8 cellular contexts compared by ENCODE assay signal in genomic region chr18:11733031-11733430, GRCh38. TPM values are rescaled to one million over a fixed set of nuclear protein-coding genes. Genes with fewer than 3 reads are reported as not detected.
A peak's percentile ranks its signal among the peaks of the same experiment; 100 is the strongest.
DNase-seq lines count a peak whose midpoint lies in the region; ATAC-seq lines count a peak whose summit lies in the region.

No MANE protein-coding gene starts in this region.

- H3K4me1 ChIP-seq in duodenal mucosa (ENCODE audit: control insufficient read depth in 1 of 2, insufficient read depth in 2 of 2, low read length in 2 of 2) (peaks cover 0 to 3% of the 10 kb centered on the region in 2 donors), mesenchymal stem cell (ENCODE audit: control insufficient read depth, insufficient read depth, low read depth, low read length) (peaks cover 2% of the 10 kb centered on the region)

- no peak overlapping the region for H3K27ac ChIP-seq in duodenal mucosa (ENCODE audit: low read depth, low read length)
- no peak overlapping the region for H3K27ac ChIP-seq in mesenchymal stem cell (ENCODE audit: low read length, poor library complexity, severe bottlenecking)

- peak overlapping the region; percentile 33 for H3K4me2 ChIP-seq in mesenchymal stem cell (ENCODE audit: low read length, poor library complexity, severe bottlenecking)

- H3K14ac ChIP-seq in mesenchymal stem cell (ENCODE audit: low read length in 2 of 2) = no peak overlapping the region

- 20% methylated on average over 13 of the region's 17 CpGs for WGBS in mesenchymal stem cell

- no peak overlapping the region for H4K8ac ChIP-seq in mesenchymal stem cell (ENCODE audit: low read length)

- no peak overlapping the region for H3K4ac ChIP-seq in mesenchymal stem cell (ENCODE audit: low read depth in 1 of 2, low read length in 2 of 2)

- H2BK15ac ChIP-seq in mesenchymal stem cell (ENCODE audit: low read depth, poor library complexity, severe bottlenecking) = no peak overlapping the region

- H2AK5ac ChIP-seq in mesenchymal stem cell (ENCODE audit: low read length, severe bottlenecking) = no peak overlapping the region

- H3K18ac ChIP-seq in mesenchymal stem cell (ENCODE audit: low read depth in 1 of 2, low read length in 2 of 2) = no peak overlapping the region

- no peak overlapping the region for H2BK120ac ChIP-seq in mesenchymal stem cell (ENCODE audit: low read depth, low read length)

- H2BK5ac ChIP-seq in mesenchymal stem cell (ENCODE audit: low read depth, low read length, poor library complexity, severe bottlenecking) = no peak overlapping the region

- DNase-seq in COLO668 (lab: John Stamatoyannopoulos, UW; ENCODE audit: unreplicated experiment) = peak; percentile 83
- peak; percentile 89 for DNase-seq in H7
- peak; percentile 59 for DNase-seq in NCI-H345 (lab: John Stamatoyannopoulos, UW)
- peak; percentile 54 to 61 for DNase-seq in activated CD4-positive, alpha-beta T cell treated with anti-CD3 and anti-CD28 coated beads, Interleukin-2, amount 50 U/mL, for 4 hours
- DNase-seq in mesenchymal stem cell = peak; percentile 61
- peak; percentile 21 for DNase-seq in stimulated activated CD8-positive, alpha-beta memory T cell treated with anti-CD3 and anti-CD28 coated beads, Interleukin-12 subunit alpha, Interleukin-12 subunit beta, amount 100 ng/mL, for 4 hours (ENCODE audit: low read depth)

- H3K9ac ChIP-seq in duodenal mucosa (ENCODE audit: low read depth in 1 of 2, low read length in 2 of 2) (no peak overlapping the region), mesenchymal stem cell (ENCODE audit: low read length) (peak overlapping the region; percentile 54)

- H4K91ac ChIP-seq in mesenchymal stem cell (ENCODE audit: low read length) = no peak overlapping the region

- H3K27me3 ChIP-seq in H7 (ENCODE audit: control insufficient read depth, insufficient read depth, low read length) (no peaks in the 10 kb centered on the region), duodenal mucosa (ENCODE audit: control insufficient read depth in 1 of 2, insufficient read depth in 2 of 2, low read length in 2 of 2) (peaks cover 5 to 8% of the 10 kb centered on the region in 2 donors), mesenchymal stem cell (ENCODE audit: control insufficient read depth in 1 of 2, insufficient read depth in 1 of 2, low read length in 2 of 2) (peaks cover 39 to 60% of the 10 kb centered on the region in 2 experiments)

- no peaks in the 10 kb centered on the region for H3K79me1 ChIP-seq in mesenchymal stem cell (replicated peaks; ENCODE audit: low read length, poor library complexity, severe bottlenecking)

- H3K4me3 ChIP-seq in H7 (ENCODE audit: insufficient read depth, low read depth, low read length) (no peak overlapping the region), duodenal mucosa (ENCODE audit: low read depth in 1 of 2, low read length in 2 of 2) (peak overlapping the region; percentile 55 to 58), mesenchymal stem cell (ENCODE audit: insufficient read depth in 1 of 2, low read depth in 1 of 2, low read length in 2 of 2) (peak overlapping the region in 1 of 2 experiments; percentile 73)

- H3K36me3 ChIP-seq in H7 (replicated peaks; ENCODE audit: control insufficient read depth, insufficient read depth, low read length) (no peaks in the 10 kb centered on the region), duodenal mucosa (ENCODE audit: control insufficient read depth in 1 of 2, insufficient read depth in 2 of 2, low read length in 2 of 2) (no peaks in the 10 kb centered on the region), mesenchymal stem cell (ENCODE audit: control insufficient read depth in 1 of 2, insufficient read depth in 2 of 2, low read depth in 1 of 2, low read length in 2 of 2) (no peaks in the 10 kb centered on the region)

- H3K23ac ChIP-seq in mesenchymal stem cell (ENCODE audit: low read length in 2 of 2) = no peak overlapping the region

- no peaks in the 10 kb centered on the region for H3K9me3 ChIP-seq in duodenal mucosa (ENCODE audit: control insufficient read depth in 1 of 2, low read length in 2 of 2)
- no peaks in the 10 kb centered on the region for H3K9me3 ChIP-seq in mesenchymal stem cell (ENCODE audit: control insufficient read depth, low read length)

- no peak overlapping the region for H2BK12ac ChIP-seq in mesenchymal stem cell (ENCODE audit: low read length in 2 of 2)

- ATAC-seq in HG03108 (IDR thresholded peaks at IDR 0.05; ENCODE audit: unreplicated experiment) = no peak

- no peak overlapping the region for H2AFZ ChIP-seq in mesenchymal stem cell (ENCODE audit: low read depth, low read length)

RNA-seq across cellular contexts. Expression of gene GNAL, which starts 44.0 kb away (rescaled TPM):
- 24.5 and 38.9 TPM in 2 replicates for total RNA-seq in H7 (2014; rRNA removed; shearing (Covaris generic))
- polyA plus RNA-seq in mesenchymal stem cell (2013, experiment 1 of 2) = 0.46 TPM
- polyA plus RNA-seq in mesenchymal stem cell (2013, experiment 2 of 2) = 0.47 TPM

Comparison
In these comparisons a context has a peak if more than half of its experiments do, and no peak if none do; other contexts are left out.
1. DNase-seq: peak in every context shown above with its lines; median percentile 89 in H7; 83 in COLO668; 61 in mesenchymal stem cell; 59 in NCI-H345; 58 in activated CD4-positive, alpha-beta T cell treated with anti-CD3 and anti-CD28 coated beads, Interleukin-2, amount 50 U/mL, for 4 hours; 21 in stimulated activated CD8-positive, alpha-beta memory T cell treated with anti-CD3 and anti-CD28 coated beads, Interleukin-12 subunit alpha, Interleukin-12 subunit beta, amount 100 ng/mL, for 4 hours.